8 cellular contexts compared by ENCODE assay signal in the genomic region with DNA sequence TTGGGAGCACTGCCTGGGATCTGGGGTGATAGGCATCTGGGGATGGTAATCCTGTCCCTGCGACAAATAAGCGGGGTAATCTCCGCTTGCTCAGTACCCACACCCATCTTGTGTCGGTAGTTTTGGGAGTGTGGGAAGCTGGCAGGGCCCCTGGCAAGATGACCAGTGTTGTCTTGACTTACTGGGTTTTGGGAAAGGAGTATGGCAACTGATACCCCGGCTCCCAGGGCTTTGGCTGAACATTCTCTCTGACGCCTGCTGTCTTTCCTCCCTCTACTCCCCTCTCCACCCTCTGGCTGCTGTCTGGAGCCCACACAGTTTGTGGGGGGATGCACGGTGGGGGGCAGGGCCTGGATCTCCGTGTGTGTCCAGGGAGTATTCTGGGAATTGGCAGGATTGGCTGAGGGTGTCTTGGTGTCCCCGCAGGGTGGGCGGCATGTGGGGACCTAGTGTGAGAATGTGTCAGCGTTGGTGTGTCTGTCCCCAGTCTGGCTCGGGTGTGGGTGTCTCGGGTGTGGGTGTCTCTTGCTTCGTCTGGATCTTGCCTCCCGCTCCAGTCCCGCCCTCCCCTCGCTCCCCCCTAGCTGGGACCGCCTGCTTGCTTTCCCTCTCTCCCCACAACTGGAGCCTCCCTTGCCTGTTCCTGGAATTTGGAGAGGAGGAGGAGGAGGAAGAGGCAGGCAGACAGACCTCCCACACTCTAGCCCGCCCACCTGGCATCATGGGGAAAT. TPM values are rescaled to one million over a fixed set of nuclear protein-coding genes. Genes with fewer than 3 reads are reported as not detected.
DNase-seq lines count a peak whose midpoint lies in the region; ATAC-seq lines count a peak whose summit lies in the region.

No MANE protein-coding gene starts in this region.

- H3K4me1 ChIP-seq in subcutaneous abdominal adipose tissue (ENCODE audit: control insufficient read depth in 5 of 5, insufficient read depth in 5 of 5, low read length in 5 of 5), result peaks cover 38 to 96% (median 91%) of the 10 kb centered on the region in 5 donors

- intact Hi-C loops in left colon (cut with DNase I, micrococcal nuclease), result no loop called here

- peaks cover 0 to 4% (median 0%) of the 10 kb centered on the region in 5 donors for H3K27me3 ChIP-seq in subcutaneous abdominal adipose tissue (ENCODE audit: control insufficient read depth in 5 of 5, insufficient read depth in 4 of 5, low read length in 5 of 5)

- H3K4me1 Mint-ChIP-seq in activated CD8-positive, alpha-beta memory T cell treated with anti-CD3 and anti-CD28 coated beads, Interleukin-2, amount 10 ng/mL, durations not matched to agents 7 days and 5 days, result peaks cover 83% of the 10 kb centered on the region

- no peaks in the 10 kb centered on the region for H3K9me3 ChIP-seq in subcutaneous abdominal adipose tissue (ENCODE audit: control insufficient read depth in 5 of 5, low read length in 5 of 5)

- H3K27ac Mint-ChIP-seq in activated CD8-positive, alpha-beta memory T cell treated with anti-CD3 and anti-CD28 coated beads, Interleukin-2, amount 10 ng/mL, durations not matched to agents 7 days and 5 days, result peak overlapping the region; percentile 97

- H3K9me3 Mint-ChIP-seq in activated CD8-positive, alpha-beta memory T cell treated with anti-CD3 and anti-CD28 coated beads, Interleukin-2, amount 10 ng/mL, durations not matched to agents 7 days and 5 days (ENCODE audit: low read depth), result no peaks in the 10 kb centered on the region

- H3K36me3 Mint-ChIP-seq in activated CD8-positive, alpha-beta memory T cell treated with anti-CD3 and anti-CD28 coated beads, Interleukin-2, amount 10 ng/mL, durations not matched to agents 7 days and 5 days, result peaks cover 3% of the 10 kb centered on the region

- H3K27me3 Mint-ChIP-seq in activated CD8-positive, alpha-beta memory T cell treated with anti-CD3 and anti-CD28 coated beads, Interleukin-2, amount 10 ng/mL, durations not matched to agents 7 days and 5 days, result no peaks in the 10 kb centered on the region

- H3K4me3 Mint-ChIP-seq in activated CD8-positive, alpha-beta memory T cell treated with anti-CD3 and anti-CD28 coated beads, Interleukin-2, amount 10 ng/mL, durations not matched to agents 7 days and 5 days, result peak overlapping the region; percentile 94

- H3K4me3 ChIP-seq in subcutaneous abdominal adipose tissue (ENCODE audit: low read depth in 1 of 5, low read length in 5 of 5), result peak overlapping the region; percentile 50 to 86 (median 63)

- no peaks in the 10 kb centered on the region for H3K36me3 ChIP-seq in subcutaneous abdominal adipose tissue (ENCODE audit: control insufficient read depth in 5 of 5, insufficient read depth in 5 of 5, low read length in 5 of 5)

- no peak for ATAC-seq in activated CD8-positive, alpha-beta memory T cell treated with anti-CD3 and anti-CD28 coated beads, Interleukin-2, amount 10 ng/mL, durations not matched to agents 7 days and 5 days
- ATAC-seq in left colon (no peak), GM18868 (IDR thresholded peaks at IDR 0.05; ENCODE audit: unreplicated experiment) (no peak), GM19023 (IDR thresholded peaks at IDR 0.05; ENCODE audit: unreplicated experiment) (no peak)

- H3K27ac ChIP-seq in subcutaneous abdominal adipose tissue (ENCODE audit: low read depth, low read length), result peak overlapping the region; percentile 88

- peak overlapping the region; percentile 1 to 64 (median 47) for H3K9ac ChIP-seq in subcutaneous abdominal adipose tissue (ENCODE audit: low read length in 5 of 5)

- CTCF ChIA-PET in activated CD8-positive, alpha-beta memory T cell treated with anti-CD3 and anti-CD28 coated beads, Interleukin-2, amount 10 ng/mL, durations not matched to agents 7 days and 5 days (lab: Charles Lee), result interaction anchor here (0.6 to 3.5 kb wide), 6 partner anchors 17 to 245 kb away, joined by 4 to 18 read pairs (median 12); no protein-coding TSS in a partner anchor

- peak; percentile 62 for DNase-seq in activated CD8-positive, alpha-beta memory T cell treated with anti-CD3 and anti-CD28 coated beads, Interleukin-2, amount 10 ng/mL, durations not matched to agents 7 days and 5 days
- DNase-seq in activated CD8-positive, alpha-beta memory T cell treated with anti-CD3 and anti-CD28 coated beads, Interleukin-2, amount 50 U/mL, for 48 hours, result no peak
- DNase-seq in activated naive CD4-positive, alpha-beta T cell treated with anti-CD3 and anti-CD28 coated beads, Interleukin-2, amount 50 U/mL, for 16 hours, result peak; percentile 18
- DNase-seq in left colon (peak; percentile 56 to 75), NCI-H2227 treated with DMSO at 0.1 percent for 48 hours (lab: John Stamatoyannopoulos, UW) (no peak)

RNA-seq across cellular contexts. Expression of a gene that starts 12.0 kb away (rescaled TPM):
- 10 to 100 TPM; 29.9 to 39.5 TPM for total RNA-seq in activated CD8-positive, alpha-beta memory T cell treated with anti-CD3 and anti-CD28 coated beads, Interleukin-2, amount 10 ng/mL, durations not matched to agents 7 days and 5 days
- 10 to 100 TPM; 37.2 to 56.4 TPM for total RNA-seq in left colon

RNA-seq across cellular contexts. Expression of a gene that starts 33.3 kb away (rescaled TPM):
- total RNA-seq in activated CD8-positive, alpha-beta memory T cell treated with anti-CD3 and anti-CD28 coated beads, Interleukin-2, amount 10 ng/mL, durations not matched to agents 7 days and 5 days, result 100 to 1,000 TPM; 109 to 111 TPM
- 1 to 10 TPM; 5.5 to 9.0 TPM for total RNA-seq in left colon

RNA-seq across cellular contexts. Expression of a gene that starts 43.6 kb away (rescaled TPM):
- not detected for total RNA-seq in activated CD8-positive, alpha-beta memory T cell treated with anti-CD3 and anti-CD28 coated beads, Interleukin-2, amount 10 ng/mL, durations not matched to agents 7 days and 5 days
- under 1 TPM; 0.34 to 0.81 TPM for total RNA-seq in left colon

Comparison
In these comparisons a context has a peak if more than half of its experiments do, and no peak if none do; other contexts are left out.
1. DNase-seq: peak in activated CD8-positive, alpha-beta memory T cell treated with anti-CD3 and anti-CD28 coated beads, Interleukin-2, amount 10 ng/mL, durations not matched to agents 7 days and 5 days (single experiment), activated naive CD4-positive, alpha-beta T cell treated with anti-CD3 and anti-CD28 coated beads, Interleukin-2, amount 50 U/mL, for 16 hours (single experiment) and left colon (2 of 2); none in activated CD8-positive, alpha-beta memory T cell treated with anti-CD3 and anti-CD28 coated beads, Interleukin-2, amount 50 U/mL, for 48 hours (single experiment) and NCI-H2227 treated with DMSO at 0.1 percent for 48 hours (single experiment).
2. RNA of a gene that starts 33.3 kb away (total RNA-seq): 109 to 111 TPM in activated CD8-positive, alpha-beta memory T cell treated with anti-CD3 and anti-CD28 coated beads, Interleukin-2, amount 10 ng/mL, durations not matched to agents 7 days and 5 days; 5.5 to 9.0 TPM in left colon; every median in the first group is over 10 times any median in the second.